Comparison of ENCODE assay signal across 7 cellular contexts in genomic region chr4:56799291-56799823, GRCh38. TPM values are rescaled to one million over a fixed set of nuclear protein-coding genes. Genes with fewer than 3 reads are reported as not detected.
DNase-seq lines count a peak whose midpoint lies in the region; ATAC-seq and TF ChIP-seq lines count a peak whose summit lies in the region.

No MANE protein-coding gene starts in this region.

- H3K4me3 Mint-ChIP-seq in activated T-helper 2 cell treated with anti-CD3 and anti-CD28 coated beads, Interferon-gamma antibody, Interleukin-2, Interleukin-4, amounts not matched to agents 10 μg/mL and 5 μg/mL and 100 μg/mL, durations not matched to agents 14 hours and 24 hours and 36 hours (ENCODE audit: low read depth), result peak overlapping the region; percentile 84

- no peak overlapping the region for H3K27ac Mint-ChIP-seq in activated T-helper 2 cell treated with anti-CD3 and anti-CD28 coated beads, Interferon-gamma antibody, Interleukin-2, Interleukin-4, amounts not matched to agents 10 μg/mL and 5 μg/mL and 100 μg/mL, durations not matched to agents 14 hours and 24 hours and 36 hours

- TF ChIP-seq CTCF in HL-60 (IDR thresholded peaks at IDR 0.05; ENCODE audit: insufficient read depth, low read length) (no peak), stomach (IDR thresholded peaks at IDR 0.05) (no peak)

- no peak overlapping the region for H3K27ac ChIP-seq in HL-60 (replicated peaks)
- H3K27ac ChIP-seq in iPS-20b (ENCODE audit: low read length), result no peak overlapping the region
- H3K27ac ChIP-seq in stomach, result peak overlapping the region in 4 of 5 donors; percentile 69 to 84 (median 78)

- H3K4me3 ChIP-seq in HL-60 (replicated peaks; ENCODE audit: insufficient read depth, low read length), result peak overlapping the region; percentile 75
- peak overlapping the region; percentile 83; the same call in 1 of the 2 replicates for H3K4me3 ChIP-seq in iPS-20b (ENCODE audit: low read length)
- H3K4me3 ChIP-seq in stomach, result peak overlapping the region; percentile 49 to 69 (median 58)

- peaks cover 30% of the 10 kb centered on the region for H3K27me3 Mint-ChIP-seq in activated T-helper 2 cell treated with anti-CD3 and anti-CD28 coated beads, Interferon-gamma antibody, Interleukin-2, Interleukin-4, amounts not matched to agents 10 μg/mL and 5 μg/mL and 100 μg/mL, durations not matched to agents 14 hours and 24 hours and 36 hours (ENCODE audit: low read depth)

- no peak for TF ChIP-seq POLR2A in stomach (IDR thresholded peaks at IDR 0.05)

- no peaks in the 10 kb centered on the region for H3K9me3 ChIP-seq in iPS-20b (ENCODE audit: insufficient read depth, low read depth, low read length)
- H3K9me3 ChIP-seq in stomach, result no peaks in the 10 kb centered on the region

- H3K36me3 Mint-ChIP-seq in activated T-helper 2 cell treated with anti-CD3 and anti-CD28 coated beads, Interferon-gamma antibody, Interleukin-2, Interleukin-4, amounts not matched to agents 10 μg/mL and 5 μg/mL and 100 μg/mL, durations not matched to agents 14 hours and 24 hours and 36 hours (ENCODE audit: low read depth), result no peaks in the 10 kb centered on the region

- H3K27me3 ChIP-seq in HL-60 (ENCODE audit: insufficient read depth, poor library complexity, severe bottlenecking) (no peaks in the 10 kb centered on the region), iPS-20b (ENCODE audit: insufficient read depth, low read length) (peaks cover 13% of the 10 kb centered on the region; the same call in 1 of the 2 replicates), stomach (no peaks in the 10 kb centered on the region)

- H3K4me1 ChIP-seq in iPS-20b (ENCODE audit: insufficient read depth, low read length) (no peaks in the 10 kb centered on the region), stomach (peaks cover 0 to 15% (median 5%) of the 10 kb centered on the region in 4 donors)

- H3K36me3 ChIP-seq in iPS-20b (ENCODE audit: insufficient read depth, low read depth, low read length), result no peaks in the 10 kb centered on the region
- no peaks in the 10 kb centered on the region for H3K36me3 ChIP-seq in stomach

- DNase-seq in HL-60 (ENCODE audit: low read depth in 1 of 2, low spot score in 1 of 2) (no peak), stomach (no peak), NCI-H1105 treated with DMSO at 0.1 percent for 48 hours (lab: John Stamatoyannopoulos, UW) (no peak)
- DNase-seq in activated T-helper 2 cell treated with anti-CD3 and anti-CD28 coated beads, Interferon-gamma antibody, Interleukin-2, Interleukin-4, amounts not matched to agents 10 μg/mL and 5 μg/mL and 100 μg/mL, durations not matched to agents 14 hours and 24 hours and 36 hours (ENCODE audit: low spot score), result no peak
- DNase-seq in stimulated activated CD4-positive, alpha-beta T cell treated with anti-CD3 and anti-CD28 coated beads, Interleukin-12 subunit alpha, Interleukin-12 subunit beta, amount 100 ng/mL, for 4 hours, result no peak

- no peaks in the 10 kb centered on the region for H3K9me3 Mint-ChIP-seq in activated T-helper 2 cell treated with anti-CD3 and anti-CD28 coated beads, Interferon-gamma antibody, Interleukin-2, Interleukin-4, amounts not matched to agents 10 μg/mL and 5 μg/mL and 100 μg/mL, durations not matched to agents 14 hours and 24 hours and 36 hours

- H3K4me1 Mint-ChIP-seq in activated T-helper 2 cell treated with anti-CD3 and anti-CD28 coated beads, Interferon-gamma antibody, Interleukin-2, Interleukin-4, amounts not matched to agents 10 μg/mL and 5 μg/mL and 100 μg/mL, durations not matched to agents 14 hours and 24 hours and 36 hours (ENCODE audit: low read depth), result peaks cover 25% of the 10 kb centered on the region

- intact Hi-C loops in activated T-helper 2 cell treated with anti-CD3 and anti-CD28 coated beads, Interferon-gamma antibody, Interleukin-2, Interleukin-4, amounts not matched to agents 10 μg/mL and 5 μg/mL and 100 μg/mL, durations not matched to agents 14 hours and 24 hours and 36 hours (cut with micrococcal nuclease), result loop anchor here (1.0 kb wide), 1 partner anchor 223 kb away; no protein-coding TSS in a partner anchor
- intact Hi-C loops in stomach (cut with DNase I; ENCODE audit: low total_unique reads), result no loop called here

- H3K9ac ChIP-seq in iPS-20b (ENCODE audit: low read depth, low read length), result no peak overlapping the region

- TF ChIP-seq EP300 in stomach (IDR thresholded peaks at IDR 0.05), result no peak

- ATAC-seq in HG03045 (IDR thresholded peaks at IDR 0.05; ENCODE audit: unreplicated experiment), result no peak

- 54 to 83% (median 79%) methylated on average over 11 of the region's 11 CpGs for WGBS in stomach, 5 donors

RNA-seq across cellular contexts. Expression of gene SPINK2, which starts 22.1 kb away (rescaled TPM):
- 0.75 TPM in 1 of 2 replicates, not detected in the other for total RNA-seq in activated T-helper 2 cell treated with anti-CD3 and anti-CD28 coated beads, Interferon-gamma antibody, Interleukin-2, Interleukin-4, amounts not matched to agents 10 μg/mL and 5 μg/mL and 100 μg/mL, durations not matched to agents 14 hours and 24 hours and 36 hours
- 1 to 10 TPM in 1 of 5 donors, not detected in 4; 2.3 TPM for total RNA-seq in stomach
- polyA plus RNA-seq in stomach, result under 1 TPM in 1 of 3 donors, not detected in 2; 0.70 TPM

Comparison
In these comparisons a context has a peak if more than half of its experiments do, and no peak if none do; other contexts are left out.
1. H3K27ac ChIP-seq: peak in stomach (4 of 5); none in HL-60 (single experiment) and iPS-20b (single experiment).
2. Peak in every context shown above with its lines, with median percentiles within 50 percentile points of each other: H3K4me3 ChIP-seq.